Comparison of ENCODE assay signal across 8 cellular contexts in genomic region chr15:89087066-89087829, GRCh38. TPM values are rescaled to one million over a fixed set of nuclear protein-coding genes. Genes with fewer than 3 reads are reported as not detected.
DNase-seq lines count a peak whose midpoint lies in the region; ATAC-seq and TF ChIP-seq lines count a peak whose summit lies in the region.

No MANE protein-coding gene starts in this region.

- no peaks in the 10 kb centered on the region for H3K9me3 Mint-ChIP-seq in stimulated activated effector memory CD8-positive, alpha-beta T cell treated with anti-CD3 and anti-CD28 coated beads, Interleukin-12 subunit alpha, Interleukin-12 subunit beta, amount 100 ng/mL, for 72 hours

- TF ChIP-seq CTCF in body of pancreas (IDR thresholded peaks at IDR 0.05) (no peak), left lung (IDR thresholded peaks at IDR 0.05) (no peak)

- DNase-seq in body of pancreas (no peak), left lung (no peak), NCI-H1417 treated with DMSO at 0.1 percent for 48 hours (lab: John Stamatoyannopoulos, UW) (no peak), iPS-NIHi7 (ENCODE audit: extremely low spot score) (no peak)
- DNase-seq in stimulated activated effector memory CD8-positive, alpha-beta T cell treated with anti-CD3 and anti-CD28 coated beads, Interleukin-12 subunit alpha, Interleukin-12 subunit beta, amount 100 ng/mL, for 72 hours (ENCODE audit: low spot score in 2 of 2): no peak
- DNase-seq in stimulated activated CD4-positive, alpha-beta T cell treated with anti-CD3 and anti-CD28 coated beads, Interleukin-2, amount 100 ng/mL, for 24 hours: no peak

- H3K4me1 ChIP-seq in HUES64 (ENCODE audit: insufficient read depth, low read length): peaks cover 15% of the 10 kb centered on the region
- H3K4me1 ChIP-seq in body of pancreas: peaks cover 38% of the 10 kb centered on the region
- peaks cover 12 to 43% of the 10 kb centered on the region in 2 donors for H3K4me1 ChIP-seq in left lung
- H3K4me1 ChIP-seq in thymus (ENCODE audit: control insufficient read depth, insufficient read depth, low read length): peaks cover 24% of the 10 kb centered on the region

- H3K4me3 Mint-ChIP-seq in stimulated activated effector memory CD8-positive, alpha-beta T cell treated with anti-CD3 and anti-CD28 coated beads, Interleukin-12 subunit alpha, Interleukin-12 subunit beta, amount 100 ng/mL, for 72 hours: no peak overlapping the region

- H3K36me3 ChIP-seq in HUES64 (ENCODE audit: insufficient read depth, low read length) (no peaks in the 10 kb centered on the region), body of pancreas (replicated peaks in 1 of 2; ENCODE audit: insufficient read depth in 1 of 2, low read depth in 2 of 2) (no peaks in the 10 kb centered on the region), left lung (no peaks in the 10 kb centered on the region), thymus (ENCODE audit: control insufficient read depth, insufficient read depth) (no peaks in the 10 kb centered on the region)

- peak overlapping the region; percentile 70; the same call in 1 of the 2 replicates for H3K27ac ChIP-seq in HUES64 (ENCODE audit: low read depth, low read length)
- peak overlapping the region; percentile 80 to 95 (median 94) for H3K27ac ChIP-seq in body of pancreas
- H3K27ac ChIP-seq in left lung: peak overlapping the region; percentile 84 to 90
- peak overlapping the region; percentile 71 for H3K27ac ChIP-seq in thymus (ENCODE audit: low read depth)

- H3K9me3 ChIP-seq in HUES64 (ENCODE audit: insufficient read depth, low read depth, low read length) (no peaks in the 10 kb centered on the region), body of pancreas (no peaks in the 10 kb centered on the region), left lung (no peaks in the 10 kb centered on the region), thymus (ENCODE audit: control insufficient read depth) (no peaks in the 10 kb centered on the region)

- no peak overlapping the region for H3K27ac Mint-ChIP-seq in stimulated activated effector memory CD8-positive, alpha-beta T cell treated with anti-CD3 and anti-CD28 coated beads, Interleukin-12 subunit alpha, Interleukin-12 subunit beta, amount 100 ng/mL, for 72 hours

- TF ChIP-seq POLR2A in body of pancreas (IDR thresholded peaks at IDR 0.05): no peak

- H3K4me1 Mint-ChIP-seq in stimulated activated effector memory CD8-positive, alpha-beta T cell treated with anti-CD3 and anti-CD28 coated beads, Interleukin-12 subunit alpha, Interleukin-12 subunit beta, amount 100 ng/mL, for 72 hours: peaks cover 31% of the 10 kb centered on the region

- H3K27me3 ChIP-seq in HUES64 (ENCODE audit: insufficient read depth, low read length): no peaks in the 10 kb centered on the region
- H3K27me3 ChIP-seq in body of pancreas: no peaks in the 10 kb centered on the region
- H3K27me3 ChIP-seq in left lung: no peaks in the 10 kb centered on the region
- no peaks in the 10 kb centered on the region for H3K27me3 ChIP-seq in thymus (ENCODE audit: control insufficient read depth, insufficient read depth)

- peak overlapping the region; percentile 19; the same call in 1 of the 2 replicates for H3K9ac ChIP-seq in HUES64 (ENCODE audit: low read depth, low read length)

- H3K36me3 Mint-ChIP-seq in stimulated activated effector memory CD8-positive, alpha-beta T cell treated with anti-CD3 and anti-CD28 coated beads, Interleukin-12 subunit alpha, Interleukin-12 subunit beta, amount 100 ng/mL, for 72 hours: no peaks in the 10 kb centered on the region

- intact Hi-C loops in body of pancreas (cut with DNase I) (no loop called here), left lung (cut with DNase I) (no loop called here)

- WGBS in HUES64: 62% methylated on average over 13 of the region's 13 CpGs
- WGBS in body of pancreas, 2 donors: 62 to 72% methylated on average over 11 to 13 of the region's 13 CpGs
- WGBS in thymus: 77% methylated on average over 13 of the region's 13 CpGs

- ATAC-seq in body of pancreas (no peak), left lung (no peak)
- no peak for ATAC-seq in stimulated activated effector memory CD8-positive, alpha-beta T cell treated with anti-CD3 and anti-CD28 coated beads, Interleukin-12 subunit alpha, Interleukin-12 subunit beta, amount 100 ng/mL, for 72 hours

- H3K4me3 ChIP-seq in HUES64 (ENCODE audit: low read length) (peak overlapping the region; percentile 50), body of pancreas (no peak overlapping the region), left lung (peak overlapping the region; percentile 20 to 85), thymus (ENCODE audit: low read length) (peak overlapping the region; percentile 90)

RNA-seq across cellular contexts. Expression of gene ABHD2, which starts 1.0 kb away (rescaled TPM):
- 9.1 TPM for polyA plus RNA-seq in HUES64 (2013, experiment 1 of 2)
- polyA plus RNA-seq in HUES64 (2013, experiment 2 of 2): 8.4 TPM
- total RNA-seq in body of pancreas (100 to 1,000 TPM in 1 of 2 donors, 10 to 100 TPM in 1; 50.8 to 136 TPM), left lung (100 to 1,000 TPM; 214 to 231 TPM)
- polyA plus RNA-seq in thymus: 5.6 TPM

Comparison
In these comparisons a context has a peak if more than half of its experiments do, and no peak if none do; other contexts are left out.
1. H3K4me3 ChIP-seq: peak in HUES64 (single experiment), left lung (2 of 2) and thymus (single experiment); none in body of pancreas (0 of 2).
2. Peak in every context shown above with its lines, with median percentiles within 50 percentile points of each other: H3K27ac ChIP-seq.